ENCODE assay signal across 28 cellular contexts in the genomic region with DNA sequence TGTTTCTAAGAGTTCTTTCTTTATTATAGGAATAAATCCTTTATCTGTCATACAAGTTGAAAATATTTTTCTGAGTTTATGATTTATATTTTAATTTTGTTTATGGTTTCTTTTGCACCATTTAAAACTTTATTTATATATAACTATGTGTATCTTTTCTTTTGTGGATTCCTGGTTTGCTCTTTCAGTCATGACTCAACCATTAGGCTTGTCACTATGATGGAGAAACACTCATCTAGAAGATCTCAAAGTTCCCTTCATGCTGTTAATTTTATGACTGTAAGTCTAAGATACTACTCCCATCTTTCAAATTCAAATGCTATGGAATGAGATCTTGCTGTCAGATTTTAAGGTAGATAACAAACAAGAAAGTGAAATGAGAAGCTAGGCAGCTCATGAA.
DNase-seq lines count a peak whose midpoint lies in the region; ATAC-seq and TF ChIP-seq lines count a peak whose summit lies in the region.
"Had no signal": no experiment of that assay in that cellular context is flagged by ENCODE, and none has a peak within 500 bp of the region (broad histone marks: within the 10 kb centered on the region; RNA-seq: fewer than 3 reads in every experiment).

No MANE protein-coding gene starts in this region.

- H2AFZ ChIP-seq in mammary epithelial cell (ENCODE audit: low read depth, low read length) = no peak overlapping the region

- H3K4me1 Mint-ChIP-seq in MCF 10A (ENCODE audit: insufficient read depth, unreplicated experiment) = peaks cover 8% of the 10 kb centered on the region
- H3K4me1 Mint-ChIP-seq: activated CD4-positive, alpha-beta T cell treated with anti-CD3 and anti-CD28 coated beads for 36 hours; activated naive CD8-positive, alpha-beta T cell treated with anti-CD3 and anti-CD28 coated beads for 36 hours; CD8-positive, alpha-beta memory T cell; stimulated activated naive B cell treated with anti-CD40 and anti-IgM and Interleukin-4, amounts not matched to agents 10 μg/mL and 1 μg/mL and 100 μg/mL, for 72 hours had no signal

- no peaks in the 10 kb centered on the region for H3K4me1 ChIP-seq in mammary epithelial cell (ENCODE audit: insufficient read depth, low read length)
- H3K4me1 ChIP-seq: heart right ventricle, psoas muscle, sigmoid colon had no signal

- H3K79me2 ChIP-seq in mammary epithelial cell (ENCODE audit: insufficient read depth, low read length) = no peaks in the 10 kb centered on the region

- H3K36me3 Mint-ChIP-seq in MCF 10A (ENCODE audit: insufficient read depth, unreplicated experiment) = no peaks in the 10 kb centered on the region
- H3K36me3 Mint-ChIP-seq: activated naive CD8-positive, alpha-beta T cell treated with anti-CD3 and anti-CD28 coated beads for 36 hours; CD8-positive, alpha-beta memory T cell; stimulated activated naive B cell treated with anti-CD40 and anti-IgM and Interleukin-4, amounts not matched to agents 10 μg/mL and 1 μg/mL and 100 μg/mL, for 72 hours had no signal

- intact Hi-C loops in mammary epithelial cell (cut with micrococcal nuclease) = no loop called here
- intact Hi-C loops in MCF 10A (cut with micrococcal nuclease) = no loop called here

- TF ChIP-seq CTCF in mammary epithelial cell (conservative IDR thresholded peaks at IDR 0.05 in 1 of 2, IDR thresholded peaks at IDR 0.05 in 1 of 2; ENCODE audit: extremely low read depth in 1 of 2, insufficient read depth in 1 of 2, low read depth in 1 of 2, low read length in 2 of 2) (no peak), MCF 10A (IDR thresholded peaks at IDR 0.05; ENCODE audit: unreplicated experiment) (no peak), foreskin fibroblast (IDR thresholded peaks at IDR 0.05; ENCODE audit: low read depth, low read length) (no peak)

- H3K27me3 Mint-ChIP-seq in MCF 10A (ENCODE audit: insufficient read depth, unreplicated experiment) = no peaks in the 10 kb centered on the region
- H3K27me3 Mint-ChIP-seq: activated CD4-positive, alpha-beta T cell treated with anti-CD3 and anti-CD28 coated beads for 36 hours; activated naive CD8-positive, alpha-beta T cell treated with anti-CD3 and anti-CD28 coated beads for 36 hours; CD8-positive, alpha-beta memory T cell had no signal

- dilution Hi-C loops in mammary epithelial cell (cut with HindIII; ENCODE audit: low sequenced_read_pairs) = no loop called here

- H3K4me3 ChIP-seq in mammary epithelial cell (replicated peaks in 1 of 3; ENCODE audit: insufficient read depth in 1 of 3, low read depth in 2 of 3, low read length in 3 of 3) = no peak overlapping the region
- no peak overlapping the region for H3K4me3 ChIP-seq in foreskin fibroblast (ENCODE audit: low read depth in 1 of 2, low read length in 2 of 2)
- H3K4me3 ChIP-seq: heart right ventricle, K562, psoas muscle, sigmoid colon had no signal

- no peaks in the 10 kb centered on the region for H3K27me3 ChIP-seq in mammary epithelial cell (ENCODE audit: insufficient read depth, low read length)
- H3K27me3 ChIP-seq: heart right ventricle, sigmoid colon had no signal

- no peak overlapping the region for H3K27ac Mint-ChIP-seq in MCF 10A (ENCODE audit: low read depth, unreplicated experiment)
- H3K27ac Mint-ChIP-seq: activated CD4-positive, alpha-beta T cell treated with anti-CD3 and anti-CD28 coated beads for 36 hours; activated CD8-positive, alpha-beta T cell treated with anti-CD3 and anti-CD28 coated beads, Interleukin-2, amount 10 ng/mL, durations not matched to agents 7 days and 5 days; activated naive CD8-positive, alpha-beta T cell treated with anti-CD3 and anti-CD28 coated beads for 36 hours; CD8-positive, alpha-beta memory T cell; stimulated activated naive B cell treated with anti-CD40 and anti-IgM and Interleukin-4, amounts not matched to agents 10 μg/mL and 1 μg/mL and 100 μg/mL, for 72 hours had no signal

- no peak overlapping the region for H3K4me3 Mint-ChIP-seq in MCF 10A (ENCODE audit: unreplicated experiment)
- H3K4me3 Mint-ChIP-seq: activated CD4-positive, alpha-beta T cell treated with anti-CD3 and anti-CD28 coated beads for 36 hours; activated CD8-positive, alpha-beta T cell treated with anti-CD3 and anti-CD28 coated beads, Interleukin-2, amount 10 ng/mL, durations not matched to agents 7 days and 5 days; activated naive CD8-positive, alpha-beta T cell treated with anti-CD3 and anti-CD28 coated beads for 36 hours; CD8-positive, alpha-beta memory T cell; stimulated activated naive B cell treated with anti-CD40 and anti-IgM and Interleukin-4, amounts not matched to agents 10 μg/mL and 1 μg/mL and 100 μg/mL, for 72 hours had no signal

- CTCF ChIA-PET in mammary epithelial cell (lab: Charles Lee; ENCODE audit: low non-redundant PET) (no interaction called here), MCF 10A (lab: Yijun Ruan, JAX) (no interaction called here)

- BruUV-seq in mammary epithelial cell (replicated peaks; lab: Mats Ljungman, UMichigan) (no TSS peak), MCF 10A (replicated peaks; lab: Mats Ljungman, UMichigan) (no TSS peak)

- H3K9me3 Mint-ChIP-seq in MCF 10A (ENCODE audit: unreplicated experiment) = no peaks in the 10 kb centered on the region
- H3K9me3 Mint-ChIP-seq: activated naive CD8-positive, alpha-beta T cell treated with anti-CD3 and anti-CD28 coated beads for 36 hours; stimulated activated naive B cell treated with anti-CD40 and anti-IgM and Interleukin-4, amounts not matched to agents 10 μg/mL and 1 μg/mL and 100 μg/mL, for 72 hours had no signal

- peak; percentile 31 for DNase-seq in mammary epithelial cell
- no peak for DNase-seq in MCF 10A (ENCODE audit: unreplicated experiment)
- DNase-seq in astrocyte of the hippocampus (ENCODE audit: low read depth, low spot score) = peak; percentile 13
- DNase-seq in foreskin fibroblast = peak; percentile 24 to 52
- no peak for DNase-seq in COR-L47 (lab: John Stamatoyannopoulos, UW)
- DNase-seq in NCI-H526 (lab: John Stamatoyannopoulos, UW) = no peak
- no peak for DNase-seq in HuH-7 (ENCODE audit: low spot score)
- DNase-seq: activated CD4-positive, alpha-beta T cell treated with anti-CD3 and anti-CD28 coated beads for 36 hours; activated CD8-positive, alpha-beta T cell treated with anti-CD3 and anti-CD28 coated beads, Interleukin-2, amount 10 ng/mL, durations not matched to agents 7 days and 5 days; activated effector memory CD4-positive, alpha-beta T cell treated with Interleukin-2 at 50 U/mL for 16 hours; activated naive CD8-positive, alpha-beta T cell treated with anti-CD3 and anti-CD28 coated beads for 36 hours; CD8-positive, alpha-beta memory T cell; DMS153; heart right ventricle; left colon; mesendoderm; NCI-H1417 treated with DMSO at 0.1 percent for 48 hours; NCI-H2081 treated with DMSO at 0.1 percent for 48 hours; psoas muscle; sigmoid colon; stimulated activated CD4-positive, alpha-beta T cell treated with anti-CD3 and anti-CD28 coated beads, Interleukin-15, amount 100 ng/mL, for 24 hours; stimulated activated naive B cell treated with anti-CD40 and anti-IgM and Interleukin-4, amounts not matched to agents 10 μg/mL and 1 μg/mL and 100 μg/mL, for 72 hours; T-helper 2 cell had no signal

- no peaks in the 10 kb centered on the region for H4K20me1 ChIP-seq in mammary epithelial cell (ENCODE audit: insufficient read depth, low read length)

- in situ Hi-C loops in mammary epithelial cell (cut with MboI; ENCODE audit: low sequenced_read_pairs in 2 of 2) = no loop called here

- no peaks in the 10 kb centered on the region for H3K36me3 ChIP-seq in mammary epithelial cell (ENCODE audit: insufficient read depth, low read length)
- H3K36me3 ChIP-seq: heart right ventricle, sigmoid colon had no signal

- POLR2A ChIA-PET in MCF 10A (lab: Yijun Ruan, JAX) = no interaction called here

- no peak overlapping the region for H3K27ac ChIP-seq in mammary epithelial cell (ENCODE audit: insufficient read depth, low read depth, low read length)
- H3K27ac ChIP-seq: 22Rv1, heart right ventricle, psoas muscle, sigmoid colon had no signal

- ATAC-seq in GM19351 (IDR thresholded peaks at IDR 0.05; ENCODE audit: unreplicated experiment) = no peak
- ATAC-seq: activated CD4-positive, alpha-beta T cell treated with anti-CD3 and anti-CD28 coated beads for 36 hours; activated CD8-positive, alpha-beta T cell treated with anti-CD3 and anti-CD28 coated beads, Interleukin-2, amount 10 ng/mL, durations not matched to agents 7 days and 5 days; heart right ventricle; K562; left colon; psoas muscle; Right ventricle myocardium inferior; SK-N-SH treated with all-trans-retinoic acid at 6 μM for 48 hours; stimulated activated naive B cell treated with anti-CD40 and anti-IgM and Interleukin-4, amounts not matched to agents 10 μg/mL and 1 μg/mL and 100 μg/mL, for 72 hours had no signal

- no peaks in the 10 kb centered on the region for H3K9me3 ChIP-seq in mammary epithelial cell (replicated peaks; ENCODE audit: insufficient read depth, low read length)
- H3K9me3 ChIP-seq: heart right ventricle, psoas muscle, sigmoid colon had no signal

- no peak overlapping the region for H3K9ac ChIP-seq in mammary epithelial cell (ENCODE audit: insufficient read depth, low read length)

- no peak overlapping the region for H3K4me2 ChIP-seq in mammary epithelial cell (ENCODE audit: insufficient read depth, low read depth, low read length)

Comparison
In these comparisons a context has a peak if more than half of its experiments do, and no peak if none do; other contexts are left out.
1. DNase-seq: peak in mammary epithelial cell (single experiment), astrocyte of the hippocampus (single experiment) and foreskin fibroblast (2 of 2); none in MCF 10A (single experiment), COR-L47 (single experiment), NCI-H526 (0 of 2) and HuH-7 (single experiment).